8 cellular contexts compared by ENCODE assay signal in the genomic region with DNA sequence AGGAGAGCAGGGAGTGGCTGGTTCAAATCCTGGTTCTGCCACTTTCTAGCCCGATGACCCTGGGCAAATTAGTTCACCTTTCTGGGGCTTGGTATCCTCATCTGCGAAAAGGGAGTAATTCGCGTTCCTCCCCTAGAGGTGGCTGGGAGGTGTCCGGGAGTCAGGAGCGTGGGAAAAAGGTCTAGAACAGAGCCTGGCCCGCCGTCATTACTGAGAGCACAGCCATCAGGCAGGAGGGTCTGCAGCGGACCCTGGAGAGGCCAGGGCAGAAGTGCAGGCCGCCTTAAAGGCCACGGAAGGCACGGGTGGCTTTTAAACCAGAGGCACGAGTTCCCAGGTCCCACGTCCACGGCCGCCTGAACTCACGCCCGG. TPM values are rescaled to one million over a fixed set of nuclear protein-coding genes. Genes with fewer than 3 reads are reported as not detected.
A peak's percentile ranks its signal among the peaks of the same experiment; 100 is the strongest.
DNase-seq lines count a peak whose midpoint lies in the region; ATAC-seq and TF ChIP-seq lines count a peak whose summit lies in the region.

No MANE protein-coding gene starts in this region.

- peak overlapping the region; percentile 65 for H3K27ac ChIP-seq in RWPE2 (ENCODE audit: poor library complexity, severe bottlenecking)
- H3K27ac ChIP-seq in esophagus squamous epithelium = peak overlapping the region; percentile 86 to 96 (median 88)
- H3K27ac ChIP-seq in prostate gland = peak overlapping the region; percentile 76 to 84

- WGBS in esophagus squamous epithelium, 2 donors = 0 to 4% methylated on average over 4 to 11 of the region's 18 CpGs
- 5% methylated on average over 16 of the region's 18 CpGs for WGBS in prostate gland

- intact Hi-C loops in esophagus squamous epithelium (cut with DNase I) (no loop called here), prostate gland (cut with DNase I) (loop anchor here (10.0 kb wide), 1 partner anchor 331 kb away; a partner anchor contains a TSS)

- H3K27me3 ChIP-seq in RWPE2 (ENCODE audit: insufficient read depth, poor library complexity, severe bottlenecking) = no peaks in the 10 kb centered on the region
- H3K27me3 ChIP-seq in esophagus squamous epithelium = peaks cover 0 to 28% (median 0%) of the 10 kb centered on the region in 4 donors
- H3K27me3 ChIP-seq in prostate gland (replicated peaks; ENCODE audit: insufficient read depth) = no peaks in the 10 kb centered on the region

- peak overlapping the region; percentile 68 for H3K4me3 ChIP-seq in RWPE2 (ENCODE audit: severe bottlenecking)
- H3K4me3 ChIP-seq in esophagus squamous epithelium = peak overlapping the region; percentile 77 to 96 (median 86)
- peak overlapping the region; percentile 78 to 83 for H3K4me3 ChIP-seq in prostate gland

- no peak for ATAC-seq in RWPE2 (ENCODE audit: low read depth)

- H3K36me3 ChIP-seq in RWPE2 (ENCODE audit: low read depth) = peaks cover 13% of the 10 kb centered on the region
- peaks cover 10 to 19% (median 11%) of the 10 kb centered on the region in 3 donors for H3K36me3 ChIP-seq in esophagus squamous epithelium
- H3K36me3 ChIP-seq in prostate gland = peaks cover 0 to 11% of the 10 kb centered on the region in 2 donors

- no peak for TF ChIP-seq CTCF in RWPE2 (IDR thresholded peaks at IDR 0.05; ENCODE audit: poor library complexity, severe bottlenecking)
- TF ChIP-seq CTCF in esophagus squamous epithelium (IDR thresholded peaks at IDR 0.05) = no peak
- no peak for TF ChIP-seq CTCF in prostate gland (IDR thresholded peaks at IDR 0.05)

- no peak for TF ChIP-seq POLR2A in esophagus squamous epithelium (IDR thresholded peaks at IDR 0.05)
- no peak for TF ChIP-seq POLR2A in prostate gland (IDR thresholded peaks at IDR 0.05)

- H3K4me1 ChIP-seq in RWPE2 (ENCODE audit: insufficient read depth, poor library complexity, severe bottlenecking) (peaks cover 21% of the 10 kb centered on the region), esophagus squamous epithelium (peaks cover 56 to 71% (median 60%) of the 10 kb centered on the region in 3 donors), prostate gland (replicated peaks) (peaks cover 11% of the 10 kb centered on the region)

- H3K9me3 ChIP-seq in RWPE2 (ENCODE audit: severe bottlenecking) = no peaks in the 10 kb centered on the region
- no peaks in the 10 kb centered on the region for H3K9me3 ChIP-seq in esophagus squamous epithelium
- H3K9me3 ChIP-seq in prostate gland = no peaks in the 10 kb centered on the region

- DNase-seq in ELR (ENCODE audit: low read depth) = peak; percentile 40
- no peak for DNase-seq in RWPE2 (ENCODE audit: low spot score)
- no peak for DNase-seq in esophagus squamous epithelium (lab: John Stamatoyannopoulos, UW)
- DNase-seq in prostate gland (ENCODE audit: low spot score) = no peak
- no peak for DNase-seq in SHP77 treated with DMSO at 0.1 percent for 48 hours (lab: John Stamatoyannopoulos, UW)
- no peak for DNase-seq in H4 (ENCODE audit: low spot score)
- no peak for DNase-seq in HuH-7.5 (ENCODE audit: low spot score)
- DNase-seq in KG1 (lab: John Stamatoyannopoulos, UW) = no peak

RNA-seq across cellular contexts. Expression of a gene that starts 0.9 kb away (rescaled TPM):
- 10 to 100 TPM; 11.8 to 29.1 (median 17.0) TPM for total RNA-seq in esophagus squamous epithelium
- total RNA-seq in prostate gland = 10 to 100 TPM; 27.0 to 69.5 TPM
- total RNA-seq in H4 (2014; rRNA removed; shearing (Covaris generic)) = 10.9 and 12.5 TPM in 2 replicates

RNA-seq across cellular contexts. Expression of a gene that starts 4.6 kb away (rescaled TPM):
- under 1 TPM in 3 of 4 donors, not detected in 1; 0.35 to 0.76 (median 0.70) TPM for total RNA-seq in esophagus squamous epithelium
- 1 to 10 TPM in 1 of 2 donors, not detected in 1; 2.6 TPM for total RNA-seq in prostate gland
- total RNA-seq in H4 (2014; rRNA removed; shearing (Covaris generic)) = not detected in 2 replicates

RNA-seq across cellular contexts. Expression of a gene that starts 30.7 kb away (rescaled TPM):
- total RNA-seq in esophagus squamous epithelium = 10 to 100 TPM; 13.8 to 39.5 (median 19.6) TPM
- 100 to 1,000 TPM in 1 of 2 donors, 10 to 100 TPM in 1; 83.3 to 105 TPM for total RNA-seq in prostate gland
- total RNA-seq in H4 (2014; rRNA removed; shearing (Covaris generic)) = 3.3 and 9.1 TPM in 2 replicates

RNA-seq across cellular contexts. Expression of a gene that starts 49.4 kb away (rescaled TPM):
- total RNA-seq in esophagus squamous epithelium = 10 to 100 TPM; 26.1 to 34.3 (median 31.5) TPM
- 10 to 100 TPM; 29.8 to 41.0 TPM for total RNA-seq in prostate gland
- 0.02 TPM in 1 of 2 replicates, not detected in the other for total RNA-seq in H4 (2014; rRNA removed; shearing (Covaris generic))
